ENCODE assay signal across 1 cellular context in the genomic region with DNA sequence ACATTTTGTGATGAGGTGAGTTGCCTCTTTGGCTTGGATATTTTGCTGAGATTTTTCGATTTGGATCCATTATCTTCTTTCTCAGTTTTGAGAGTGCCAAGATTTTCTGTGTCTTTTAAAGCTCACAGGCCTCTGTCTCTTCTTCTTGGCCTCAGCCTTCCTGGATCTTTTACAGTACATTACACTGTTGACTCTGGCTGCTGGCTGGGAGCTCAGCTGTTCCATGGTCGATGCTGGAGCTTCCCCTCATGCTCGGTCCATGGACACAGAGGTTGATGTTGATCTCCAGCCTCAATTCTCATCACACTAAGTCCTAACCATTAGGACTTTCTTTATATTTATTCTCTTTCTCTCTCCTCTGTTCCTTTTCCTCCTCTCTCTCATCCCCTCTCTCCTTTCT.
TF ChIP-seq lines count a peak whose summit lies in the region.

No MANE protein-coding gene starts in this region.

TF ChIP-seq in GM23338, 12 proteins besides CTCF, POLR2A, EP300 and RAD21:
- no peak for TF ChIP-seq ZNF462 (CRISPR knock-in tag; IDR thresholded peaks at IDR 0.05)
- TF ChIP-seq EZH2 (IDR thresholded peaks at IDR 0.05; ENCODE audit: low read depth, unreplicated experiment), result no peak
- no peak for TF ChIP-seq REST (IDR thresholded peaks at IDR 0.05; ENCODE audit: unreplicated experiment)
- no peak for TF ChIP-seq ZNF331 (CRISPR knock-in tag; IDR thresholded peaks at IDR 0.05; ENCODE audit: low read depth)
- TF ChIP-seq NANOG (IDR thresholded peaks at IDR 0.05; ENCODE audit: borderline replicate concordance), result no peak
- no peak for TF ChIP-seq CREB1 (CRISPR knock-in tag; IDR thresholded peaks at IDR 0.05; ENCODE audit: low read depth)
- TF ChIP-seq, protein P1, sequence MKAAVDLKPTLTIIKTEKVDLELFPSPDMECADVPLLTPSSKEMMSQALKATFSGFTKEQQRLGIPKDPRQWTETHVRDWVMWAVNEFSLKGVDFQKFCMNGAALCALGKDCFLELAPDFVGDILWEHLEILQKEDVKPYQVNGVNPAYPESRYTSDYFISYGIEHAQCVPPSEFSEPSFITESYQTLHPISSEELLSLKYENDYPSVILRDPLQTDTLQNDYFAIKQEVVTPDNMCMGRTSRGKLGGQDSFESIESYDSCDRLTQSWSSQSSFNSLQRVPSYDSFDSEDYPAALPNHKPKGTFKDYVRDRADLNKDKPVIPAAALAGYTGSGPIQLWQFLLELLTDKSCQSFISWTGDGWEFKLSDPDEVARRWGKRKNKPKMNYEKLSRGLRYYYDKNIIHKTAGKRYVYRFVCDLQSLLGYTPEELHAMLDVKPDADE (IDR thresholded peaks at IDR 0.05), result no peak
- TF ChIP-seq EZH2phosphoT487 (IDR thresholded peaks at IDR 0.05; ENCODE audit: unreplicated experiment), result no peak
- no peak for TF ChIP-seq STAT1 (IDR thresholded peaks at IDR 0.05; ENCODE audit: unreplicated experiment)
- TF ChIP-seq JUNB (IDR thresholded peaks at IDR 0.05; ENCODE audit: unreplicated experiment), result no peak
- TF ChIP-seq ZNF114 (CRISPR knock-in tag; IDR thresholded peaks at IDR 0.05), result no peak
- TF ChIP-seq POLR2AphosphoS5 (IDR thresholded peaks at IDR 0.05; ENCODE audit: low read depth), result no peak
